In genomic region chr4:8070751-8071718, GRCh38 we compare ENCODE assay signal across 22 cellular contexts.
A peak's percentile ranks its signal among the peaks of the same experiment; 100 is the strongest.
DNase-seq lines count a peak whose midpoint lies in the region; ATAC-seq and TF ChIP-seq lines count a peak whose summit lies in the region.
"Had no signal": no experiment of that assay in that cellular context is flagged by ENCODE, and none has a peak within 500 bp of the region (broad histone marks: within the 10 kb centered on the region; RNA-seq: fewer than 3 reads in every experiment).

No MANE protein-coding gene starts in this region.

- H3K4me1 Mint-ChIP-seq in activated CD8-positive, alpha-beta memory T cell treated with anti-CD3 and anti-CD28 coated beads, Interleukin-2, amount 10 ng/mL, durations not matched to agents 7 days and 5 days = no peaks in the 10 kb centered on the region
- H3K4me1 Mint-ChIP-seq: activated CD4-positive, alpha-beta T cell treated with anti-CD3 and anti-CD28 coated beads, Interleukin-2, amount 10 ng/mL, durations not matched to agents 7 days and 5 days; T-cell had no signal

- no peaks in the 10 kb centered on the region for H3K36me3 Mint-ChIP-seq in activated CD8-positive, alpha-beta memory T cell treated with anti-CD3 and anti-CD28 coated beads, Interleukin-2, amount 10 ng/mL, durations not matched to agents 7 days and 5 days

- DNase-seq in activated CD8-positive, alpha-beta memory T cell treated with anti-CD3 and anti-CD28 coated beads, Interleukin-2, amount 10 ng/mL, durations not matched to agents 7 days and 5 days = no peak
- DNase-seq in activated CD8-positive, alpha-beta memory T cell treated with anti-CD3 and anti-CD28 coated beads for 24 hours = no peak
- DNase-seq in caudate nucleus (lab: John Stamatoyannopoulos, UW) (peak in 13 of 61 donors; percentile 11 to 79 (median 46)), lower lobe of right lung (peak; percentile 35), DMS53 treated with DMSO at 0.1 percent for 48 hours (lab: John Stamatoyannopoulos, UW; ENCODE audit: unreplicated experiment) (no peak), T-helper 2 cell (no peak)
- DNase-seq: activated CD4-positive, alpha-beta T cell treated with anti-CD3 and anti-CD28 coated beads, Interleukin-2, amount 10 ng/mL, durations not matched to agents 7 days and 5 days; activated effector memory CD4-positive, alpha-beta T cell treated with anti-CD3 and anti-CD28 coated beads, Interleukin-2, amount 50 U/mL, for 16 hours; CD4-positive, alpha-beta T cell; dermis blood vessel endothelial cell; hippocampal formation; mammary epithelial cell; NCI-H526 treated with DMSO at 0.1 percent for 48 hours; ovary; SHP77; stimulated activated naive B cell treated with anti-CD40 and anti-IgM and Interleukin-4, amounts not matched to agents 10 μg/mL and 1 μg/mL and 100 μg/mL, for 72 hours; T-cell had no signal

- CTCF ChIA-PET in activated CD8-positive, alpha-beta memory T cell treated with anti-CD3 and anti-CD28 coated beads, Interleukin-2, amount 10 ng/mL, durations not matched to agents 7 days and 5 days (lab: Charles Lee) = no interaction called here

- intact Hi-C loops in lower lobe of right lung (cut with DNase I) = no loop called here

- H3K4me3 ChIP-seq in lower lobe of right lung = no peak overlapping the region
- H3K4me3 ChIP-seq: GM12878, ovary, tibial nerve had no signal

- H3K27ac ChIP-seq in caudate nucleus (ENCODE audit: low read depth, low read length) (peak overlapping the region; percentile 73), lower lobe of right lung (no peak overlapping the region), temporal lobe (ENCODE audit: low read depth, low read length) (peak overlapping the region; percentile 50)
- H3K27ac ChIP-seq: epithelial cell of prostate, ovary had no signal

- ATAC-seq in activated CD8-positive, alpha-beta memory T cell treated with anti-CD3 and anti-CD28 coated beads, Interleukin-2, amount 10 ng/mL, durations not matched to agents 7 days and 5 days = peak; percentile 9
- ATAC-seq in lower lobe of right lung (no peak), HG02642 (IDR thresholded peaks at IDR 0.05; ENCODE audit: poor library complexity, unreplicated experiment) (no peak)
- ATAC-seq: GM12878; stimulated activated naive B cell treated with anti-CD40 and anti-IgM and Interleukin-4, amounts not matched to agents 10 μg/mL and 1 μg/mL and 100 μg/mL, for 72 hours; T-cell had no signal

- no peaks in the 10 kb centered on the region for H3K36me3 ChIP-seq in lower lobe of right lung
- H3K36me3 ChIP-seq: ovary had no signal

- no peak for TF ChIP-seq CTCF in lower lobe of right lung (IDR thresholded peaks at IDR 0.05)

- H3K27me3 Mint-ChIP-seq in activated CD8-positive, alpha-beta memory T cell treated with anti-CD3 and anti-CD28 coated beads, Interleukin-2, amount 10 ng/mL, durations not matched to agents 7 days and 5 days = peaks cover 2% of the 10 kb centered on the region
- H3K27me3 Mint-ChIP-seq: activated CD4-positive, alpha-beta T cell treated with anti-CD3 and anti-CD28 coated beads, Interleukin-2, amount 10 ng/mL, durations not matched to agents 7 days and 5 days; CD4-positive, alpha-beta T cell had no signal

- no peaks in the 10 kb centered on the region for H3K9me3 ChIP-seq in lower lobe of right lung
- H3K9me3 ChIP-seq: ovary, tibial nerve had no signal

- H3K9me3 Mint-ChIP-seq in activated CD8-positive, alpha-beta memory T cell treated with anti-CD3 and anti-CD28 coated beads, Interleukin-2, amount 10 ng/mL, durations not matched to agents 7 days and 5 days (ENCODE audit: low read depth) = no peaks in the 10 kb centered on the region
- H3K9me3 Mint-ChIP-seq: activated CD4-positive, alpha-beta T cell treated with anti-CD3 and anti-CD28 coated beads, Interleukin-2, amount 10 ng/mL, durations not matched to agents 7 days and 5 days; CD4-positive, alpha-beta T cell; stimulated activated naive B cell treated with anti-CD40 and anti-IgM and Interleukin-4, amounts not matched to agents 10 μg/mL and 1 μg/mL and 100 μg/mL, for 72 hours; T-cell had no signal

- H3K27me3 ChIP-seq in lower lobe of right lung (ENCODE audit: low read depth) = peaks cover 4% of the 10 kb centered on the region
- H3K27me3 ChIP-seq: ovary had no signal

- no peak overlapping the region for H3K27ac Mint-ChIP-seq in activated CD8-positive, alpha-beta memory T cell treated with anti-CD3 and anti-CD28 coated beads, Interleukin-2, amount 10 ng/mL, durations not matched to agents 7 days and 5 days
- H3K27ac Mint-ChIP-seq: activated CD4-positive, alpha-beta T cell treated with anti-CD3 and anti-CD28 coated beads, Interleukin-2, amount 10 ng/mL, durations not matched to agents 7 days and 5 days; CD4-positive, alpha-beta T cell; stimulated activated naive B cell treated with anti-CD40 and anti-IgM and Interleukin-4, amounts not matched to agents 10 μg/mL and 1 μg/mL and 100 μg/mL, for 72 hours; T-cell had no signal

- no peak overlapping the region for H3K4me3 Mint-ChIP-seq in activated CD8-positive, alpha-beta memory T cell treated with anti-CD3 and anti-CD28 coated beads, Interleukin-2, amount 10 ng/mL, durations not matched to agents 7 days and 5 days
- H3K4me3 Mint-ChIP-seq: activated CD4-positive, alpha-beta T cell treated with anti-CD3 and anti-CD28 coated beads, Interleukin-2, amount 10 ng/mL, durations not matched to agents 7 days and 5 days; CD4-positive, alpha-beta T cell; stimulated activated naive B cell treated with anti-CD40 and anti-IgM and Interleukin-4, amounts not matched to agents 10 μg/mL and 1 μg/mL and 100 μg/mL, for 72 hours; T-cell had no signal

- no peaks in the 10 kb centered on the region for H3K4me1 ChIP-seq in lower lobe of right lung
